Comparison of ENCODE assay signal across 16 cellular contexts in the genomic region with DNA sequence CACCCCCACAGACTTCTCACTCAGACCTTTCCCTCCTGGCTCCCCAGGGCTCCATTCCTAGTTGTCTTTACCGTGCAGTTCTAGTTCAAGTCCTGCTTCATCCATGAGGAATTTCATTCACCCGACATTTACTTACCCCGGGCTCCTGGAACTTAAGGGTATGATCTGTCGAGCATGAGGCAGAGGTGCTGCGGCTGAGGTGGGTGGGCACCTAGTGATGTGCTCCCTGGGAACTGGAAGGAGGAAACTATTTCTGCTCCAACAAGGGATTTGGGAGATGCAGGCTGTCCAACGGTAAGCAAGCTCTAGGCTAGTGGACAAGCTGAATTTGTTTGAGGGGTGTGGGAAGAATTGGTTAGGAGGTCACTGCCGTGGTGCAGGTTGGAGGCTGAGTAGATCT.
"Had no signal": no experiment of that assay in that cellular context is flagged by ENCODE, and none has a peak within 500 bp of the region (broad histone marks: within the 10 kb centered on the region; RNA-seq: fewer than 3 reads in every experiment).

No MANE protein-coding gene starts in this region.

- ATAC-seq: gastrocnemius medialis, heart right ventricle, left lobe of liver, natural killer cell had no signal

- H3K4me3 ChIP-seq: coronary artery, gastrocnemius medialis, heart right ventricle, right atrium auricular region, sigmoid colon, skin epidermis had no signal

- H3K9me3 ChIP-seq: gastrocnemius medialis, heart right ventricle, right atrium auricular region, sigmoid colon had no signal

- H3K4me1 Mint-ChIP-seq: natural killer cell had no signal

- H3K9me3 Mint-ChIP-seq: mesothelial cell of epicardium, natural killer cell, type B pancreatic cell had no signal

- H3K27ac ChIP-seq: coronary artery, gastrocnemius medialis, heart right ventricle, right atrium auricular region, skin epidermis had no signal

- H3K27me3 Mint-ChIP-seq: type B pancreatic cell had no signal

- H3K27me3 ChIP-seq: gastrocnemius medialis, heart right ventricle, right atrium auricular region, sigmoid colon had no signal

- DNase-seq: effector CD4-positive, alpha-beta T cell; gastrocnemius medialis; heart right ventricle; hypothalamus; kidney glomerular epithelial cell; natural killer cell; sigmoid colon; stimulated activated CD4-positive, alpha-beta T cell treated with anti-CD3 and anti-CD28 coated beads, Interleukin-12 subunit alpha, Interleukin-12 subunit beta, amount 100 ng/mL, for 4 hours; stimulated activated CD4-positive, alpha-beta T cell treated with anti-CD3 and anti-CD28 coated beads, Interleukin-2, amount 100 ng/mL, for 48 hours; stimulated activated naive CD4-positive, alpha-beta T cell treated with Interleukin-2 at 50 U/mL for 16 hours had no signal

- H3K36me3 Mint-ChIP-seq: mesothelial cell of epicardium, natural killer cell, type B pancreatic cell had no signal

- H3K36me3 ChIP-seq: gastrocnemius medialis, right atrium auricular region, sigmoid colon had no signal

- H3K4me3 Mint-ChIP-seq: mesothelial cell of epicardium, natural killer cell, type B pancreatic cell had no signal

- H3K27ac Mint-ChIP-seq: mesothelial cell of epicardium, natural killer cell, type B pancreatic cell had no signal
